In genomic region chr11:119093951-119094815, GRCh38 we compare ENCODE assay signal across 8 cellular contexts. TPM values are rescaled to one million over a fixed set of nuclear protein-coding genes. Genes with fewer than 3 reads are reported as not detected.
DNase-seq lines count a peak whose midpoint lies in the region; ATAC-seq and TF ChIP-seq lines count a peak whose summit lies in the region.

No MANE protein-coding gene starts in this region.

- H3K4me1 ChIP-seq in breast epithelium = peaks cover 6% of the 10 kb centered on the region in 2 donors

- DNase-seq in T-helper 1 cell (peak in 4 of 5 donors; percentile 25 to 45 (median 38)), breast epithelium (ENCODE audit: low spot score in 2 of 2) (peak in 1 of 2 donors; percentile 33), 8988T (no peak)
- peak; percentile 55 for DNase-seq in stimulated activated CD4-positive, alpha-beta T cell treated with anti-CD3 and anti-CD28 coated beads, Interleukin-4, amount 100 ng/mL, for 24 hours

- H3K27ac ChIP-seq in breast epithelium (peak overlapping the region; percentile 92 to 97), layer of hippocampus (ENCODE audit: low read depth, low read length) (peak overlapping the region; percentile 90)

- H3K27me3 ChIP-seq in breast epithelium (no peaks in the 10 kb centered on the region), layer of hippocampus (ENCODE audit: control insufficient read depth, insufficient read depth, low read length) (no peaks in the 10 kb centered on the region)

- H3K9me3 ChIP-seq in breast epithelium = no peaks in the 10 kb centered on the region

- peak overlapping the region; percentile 62 to 93 (median 71) for H3K4me3 ChIP-seq in breast epithelium

- peak; percentile 16 for ATAC-seq in GM18498 (IDR thresholded peaks at IDR 0.05; ENCODE audit: unreplicated experiment)
- ATAC-seq in HG02884 (IDR thresholded peaks at IDR 0.05; ENCODE audit: unreplicated experiment) = peak; percentile 2
- no peak for ATAC-seq in GM21367 (IDR thresholded peaks at IDR 0.05; ENCODE audit: unreplicated experiment)

- no peak for TF ChIP-seq CTCF in breast epithelium (IDR thresholded peaks at IDR 0.05)

- H3K36me3 ChIP-seq in breast epithelium = peaks cover 11% of the 10 kb centered on the region

- intact Hi-C loops in breast epithelium (cut with DNase I; ENCODE audit: low total_unique reads) = no loop called here

- no peak for TF ChIP-seq POLR2A in breast epithelium (IDR thresholded peaks at IDR 0.05)

RNA-seq across cellular contexts. Expression of gene DPAGT1, which starts 7.5 kb away (rescaled TPM):
- 10 to 100 TPM; 18.4 to 32.5 (median 27.2) TPM for total RNA-seq in breast epithelium

RNA-seq across cellular contexts. Expression of gene HMBS, which starts 9.5 kb away (rescaled TPM):
- 10 to 100 TPM in 1 of 3 donors, 1 to 10 TPM in 2; 5.6 to 21.6 (median 8.9) TPM for total RNA-seq in breast epithelium

RNA-seq across cellular contexts. Expression of gene C2CD2L, which starts 13.0 kb away (rescaled TPM):
- 1 to 10 TPM; 5.1 to 6.9 (median 6.3) TPM for total RNA-seq in breast epithelium

RNA-seq across cellular contexts. Expression of gene VPS11, which starts 26.6 kb away (rescaled TPM):
- total RNA-seq in breast epithelium = 10 to 100 TPM; 38.0 to 53.9 (median 46.6) TPM

RNA-seq across cellular contexts. Expression of gene HINFP, which starts 27.2 kb away (rescaled TPM):
- 10 to 100 TPM; 17.9 to 29.6 (median 29.2) TPM for total RNA-seq in breast epithelium
